In genomic region chr20:60138263-60139127, GRCh38 we compare ENCODE assay signal across 1 cellular context.
TF ChIP-seq lines count a peak whose summit lies in the region.

No MANE protein-coding gene starts in this region.

TF ChIP-seq in WTC11, 78 proteins besides CTCF, POLR2A, EP300 and RAD21 (continued from another document):
- TF ChIP-seq IRF1 (CRISPR knock-in tag; IDR thresholded peaks at IDR 0.05), result no peak
